In genomic region chr4:140904904-140905303, GRCh38 we compare ENCODE assay signal across 23 cellular contexts.
"Had no signal": no experiment of that assay in that cellular context is flagged by ENCODE, and none has a peak within 500 bp of the region (broad histone marks: within the 10 kb centered on the region; RNA-seq: fewer than 3 reads in every experiment).

No MANE protein-coding gene starts in this region.

- H3K36me3 Mint-ChIP-seq: mesothelial cell of epicardium; naive B cell; natural killer cell; neural progenitor cell; stimulated activated effector memory CD8-positive, alpha-beta T cell treated with anti-CD3 and anti-CD28 coated beads, Interleukin-12 subunit alpha, Interleukin-12 subunit beta, amount 100 ng/mL, for 72 hours had no signal

- ATAC-seq: left lobe of liver; natural killer cell; right cardiac atrium; stimulated activated effector memory CD8-positive, alpha-beta T cell treated with anti-CD3 and anti-CD28 coated beads, Interleukin-12 subunit alpha, Interleukin-12 subunit beta, amount 100 ng/mL, for 72 hours; upper lobe of right lung had no signal

- H3K4me1 Mint-ChIP-seq: naive B cell; natural killer cell; stimulated activated effector memory CD8-positive, alpha-beta T cell treated with anti-CD3 and anti-CD28 coated beads, Interleukin-12 subunit alpha, Interleukin-12 subunit beta, amount 100 ng/mL, for 72 hours had no signal

- H3K9me3 Mint-ChIP-seq: mesothelial cell of epicardium; naive B cell; natural killer cell; nephron progenitor cell; neural progenitor cell; stimulated activated effector memory CD8-positive, alpha-beta T cell treated with anti-CD3 and anti-CD28 coated beads, Interleukin-12 subunit alpha, Interleukin-12 subunit beta, amount 100 ng/mL, for 72 hours; stimulated activated naive CD8-positive, alpha-beta T cell treated with anti-CD3 and anti-CD28 coated beads, Interleukin-15, Interleukin-2, amounts not matched to agents 100 ng/mL and 50 ng/mL, for 24 hours had no signal

- H3K27me3 Mint-ChIP-seq: progenitor cell of endocrine pancreas; stimulated activated naive CD8-positive, alpha-beta T cell treated with anti-CD3 and anti-CD28 coated beads, Interleukin-15, Interleukin-2, amounts not matched to agents 100 ng/mL and 50 ng/mL, for 24 hours had no signal

- H3K4me3 Mint-ChIP-seq: mesothelial cell of epicardium; naive B cell; natural killer cell; nephron progenitor cell; neural progenitor cell; stimulated activated effector memory CD8-positive, alpha-beta T cell treated with anti-CD3 and anti-CD28 coated beads, Interleukin-12 subunit alpha, Interleukin-12 subunit beta, amount 100 ng/mL, for 72 hours; stimulated activated naive CD8-positive, alpha-beta T cell treated with anti-CD3 and anti-CD28 coated beads, Interleukin-15, Interleukin-2, amounts not matched to agents 100 ng/mL and 50 ng/mL, for 24 hours had no signal

- DNase-seq: kidney glomerular epithelial cell; left cardiac atrium; mesendoderm; naive B cell; natural killer cell; nephron progenitor cell; ovary; retina; right cardiac atrium; sigmoid colon; small intestine; spleen; stimulated activated CD4-positive, alpha-beta T cell treated with anti-CD3 and anti-CD28 coated beads, Interleukin-4, amount 100 ng/mL, for 24 hours; stimulated activated naive CD4-positive, alpha-beta T cell; thyroid gland; trophoblast cell; upper lobe of right lung had no signal

- H3K27ac Mint-ChIP-seq: naive B cell; natural killer cell; nephron progenitor cell; neural progenitor cell; progenitor cell of endocrine pancreas; stimulated activated effector memory CD8-positive, alpha-beta T cell treated with anti-CD3 and anti-CD28 coated beads, Interleukin-12 subunit alpha, Interleukin-12 subunit beta, amount 100 ng/mL, for 72 hours; stimulated activated naive CD8-positive, alpha-beta T cell treated with anti-CD3 and anti-CD28 coated beads, Interleukin-15, Interleukin-2, amounts not matched to agents 100 ng/mL and 50 ng/mL, for 24 hours had no signal
